8 cellular contexts compared by ENCODE assay signal in the genomic region with DNA sequence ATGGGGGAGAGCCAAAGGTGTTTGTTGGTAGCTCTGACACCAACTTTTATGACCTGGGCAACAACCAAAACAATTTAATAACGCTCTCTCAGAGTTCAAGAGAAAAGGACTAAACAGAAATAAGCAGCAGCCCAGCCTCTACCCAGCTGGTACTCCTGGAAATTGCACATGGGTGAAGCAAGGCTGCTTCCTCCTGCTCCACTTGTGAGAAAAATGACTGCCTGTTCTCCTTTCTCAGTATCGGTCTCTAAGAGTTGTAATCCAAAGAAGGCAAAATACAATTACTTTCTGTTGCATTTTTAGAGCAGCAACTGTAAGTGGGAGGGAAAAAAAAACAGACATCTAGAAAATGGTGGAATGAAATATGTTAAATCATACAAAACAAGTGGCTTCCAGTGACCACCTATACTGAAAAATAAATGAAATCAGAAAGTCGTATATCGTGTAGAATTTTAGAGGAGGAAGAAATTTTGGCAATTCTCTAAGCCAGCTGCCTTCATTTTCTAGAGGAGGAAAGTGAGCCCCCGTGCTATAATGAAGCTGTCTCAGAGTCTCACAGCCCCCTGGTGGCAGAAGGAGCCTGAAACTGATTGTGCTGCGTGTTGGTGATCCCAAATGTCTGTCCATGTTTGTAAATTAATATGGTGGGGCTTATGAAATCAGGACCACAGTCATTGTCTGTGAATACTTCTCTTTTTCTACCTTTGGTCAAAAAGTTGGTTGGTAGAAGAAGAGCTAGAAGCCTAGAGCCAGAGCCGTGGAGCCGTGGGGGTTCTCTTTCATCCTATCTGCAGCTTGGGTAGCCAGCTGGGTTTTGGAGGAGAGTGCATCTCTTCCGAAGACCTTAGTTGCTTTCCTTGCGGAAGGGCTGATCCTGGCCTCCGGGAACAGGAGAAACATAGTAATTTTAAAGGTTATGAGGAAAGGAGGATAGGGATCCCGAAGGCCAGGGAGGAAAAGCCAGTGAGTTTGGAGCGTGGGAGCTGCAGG.
DNase-seq lines count a peak whose midpoint lies in the region; ATAC-seq and TF ChIP-seq lines count a peak whose summit lies in the region.

No MANE protein-coding gene starts in this region.

- ATAC-seq in GM18505 (IDR thresholded peaks at IDR 0.05; ENCODE audit: unreplicated experiment) = peak; percentile 51
- ATAC-seq in HG03108 (IDR thresholded peaks at IDR 0.05; ENCODE audit: unreplicated experiment) = peak; percentile 55
- peak; percentile 57 for ATAC-seq in naive thymus-derived CD4-positive, alpha-beta T cell

- no peak overlapping the region for H2AFZ ChIP-seq in PC-9

- H3K9me3 Mint-ChIP-seq in naive thymus-derived CD4-positive, alpha-beta T cell = peaks cover 0 to 6% (median 0%) of the 10 kb centered on the region in 11 donors

- H4K20me1 ChIP-seq in PC-9 (ENCODE audit: insufficient read depth) = no peaks in the 10 kb centered on the region

- no peaks in the 10 kb centered on the region for H3K9me2 ChIP-seq in PC-9 (ENCODE audit: insufficient read depth)

- no TSS peak for BruUV-seq in PC-9 (replicated peaks; lab: Mats Ljungman, UMichigan)

- H3F3A ChIP-seq in PC-9 (ENCODE audit: insufficient read depth, low read depth) = no peaks in the 10 kb centered on the region

- no peak overlapping the region for H3K27ac ChIP-seq in PC-9
- H3K27ac ChIP-seq in naive thymus-derived CD4-positive, alpha-beta T cell (ENCODE audit: low read depth, low read length) = no peak overlapping the region

- no peak overlapping the region for H3K4me3 ChIP-seq in PC-9
- H3K4me3 ChIP-seq in naive thymus-derived CD4-positive, alpha-beta T cell (ENCODE audit: low read length) = no peak overlapping the region

- CTCF ChIA-PET in PC-9 (lab: Charles Lee) = no interaction called here
- CTCF ChIA-PET in naive thymus-derived CD4-positive, alpha-beta T cell (lab: Charles Lee) = interaction anchor here (0.6 to 0.8 kb wide), 2 partner anchors 28 to 190 kb away, joined by 3 to 4 read pairs; no protein-coding TSS in a partner anchor

- peaks cover 36% of the 10 kb centered on the region for H3K27me3 ChIP-seq in PC-9 (ENCODE audit: insufficient read depth, low read depth)
- no peaks in the 10 kb centered on the region for H3K27me3 ChIP-seq in naive thymus-derived CD4-positive, alpha-beta T cell (ENCODE audit: control insufficient read depth in 2 of 2, insufficient read depth in 2 of 2, low read length in 2 of 2)

- no peak overlapping the region for H3K4me2 ChIP-seq in PC-9

- peaks cover 0 to 14% (median 5%) of the 10 kb centered on the region in 7 donors for H3K4me1 Mint-ChIP-seq in naive thymus-derived CD4-positive, alpha-beta T cell

- no peak for TF ChIP-seq POLR2A in GM18505 (IDR thresholded peaks at IDR 0.05; ENCODE audit: borderline replicate concordance, extremely low read depth, insufficient read depth, insufficient read length)

- DNase-seq in Ammon's horn (ENCODE audit: low spot score) (peak; percentile 72), PC-9 (peak in 1 of 2 experiments; percentile 6), ecto neural progenitor cell (ENCODE audit: low spot score) (peak; percentile 63), occipital lobe (lab: John Stamatoyannopoulos, UW) (no peak), 8988T (no peak)
- peak in 1 of 9 donors; percentile 15 for DNase-seq in naive thymus-derived CD4-positive, alpha-beta T cell

- peak overlapping the region in 1 of 9 donors; percentile 23 for H3K27ac Mint-ChIP-seq in naive thymus-derived CD4-positive, alpha-beta T cell

- no peaks in the 10 kb centered on the region for H3K79me2 ChIP-seq in PC-9 (ENCODE audit: low read depth)

- peak; percentile 54; the same call in 1 of the 2 replicates for TF ChIP-seq CTCF in PC-9 (conservative IDR thresholded peaks at IDR 0.05)

- peak overlapping the region in 3 of 10 donors; percentile 15 to 43 (median 17) for H3K4me3 Mint-ChIP-seq in naive thymus-derived CD4-positive, alpha-beta T cell

- H3K36me3 Mint-ChIP-seq in naive thymus-derived CD4-positive, alpha-beta T cell = no peaks in the 10 kb centered on the region

- intact Hi-C loops in PC-9 (cut with micrococcal nuclease; ENCODE audit: unreplicated experiment) = loop anchor here (10.0 kb wide), 1 partner anchor 260 kb away; no protein-coding TSS in a partner anchor
- intact Hi-C loops in naive thymus-derived CD4-positive, alpha-beta T cell (cut with micrococcal nuclease) = loop anchor here (1.0 to 5.0 kb wide), 2 partner anchors 47 to 261 kb away; no protein-coding TSS in a partner anchor

- POLR2A ChIA-PET in PC-9 (lab: Charles Lee; ENCODE audit: unreplicated experiment) = no interaction called here
- POLR2A ChIA-PET in naive thymus-derived CD4-positive, alpha-beta T cell (lab: Charles Lee) = no interaction called here

- no peaks in the 10 kb centered on the region for H3K36me3 ChIP-seq in PC-9 (ENCODE audit: low read depth)
- no peaks in the 10 kb centered on the region for H3K36me3 ChIP-seq in naive thymus-derived CD4-positive, alpha-beta T cell (ENCODE audit: control insufficient read depth in 2 of 3, insufficient read depth in 3 of 3, low read length in 3 of 3)

- H3K4me1 ChIP-seq in PC-9 (replicated peaks; ENCODE audit: insufficient read depth) = no peaks in the 10 kb centered on the region
- H3K4me1 ChIP-seq in naive thymus-derived CD4-positive, alpha-beta T cell (ENCODE audit: control insufficient read depth in 2 of 2, insufficient read depth in 2 of 2, low read length in 2 of 2) = no peaks in the 10 kb centered on the region

- no peaks in the 10 kb centered on the region for H3K9me3 ChIP-seq in PC-9 (ENCODE audit: insufficient read depth, low read depth)
- H3K9me3 ChIP-seq in naive thymus-derived CD4-positive, alpha-beta T cell (ENCODE audit: control insufficient read depth in 2 of 3, low read length in 3 of 3) = no peaks in the 10 kb centered on the region

- H3K27me3 Mint-ChIP-seq in naive thymus-derived CD4-positive, alpha-beta T cell = peaks cover 0 to 7% (median 0%) of the 10 kb centered on the region in 5 donors

Comparison
In these comparisons a context has a peak if more than half of its experiments do, and no peak if none do; other contexts are left out.
1. DNase-seq: peak in Ammon's horn (single experiment) and ecto neural progenitor cell (single experiment); none in occipital lobe (single experiment) and 8988T (single experiment).
2. Peak in every context shown above with its lines, with median percentiles within 50 percentile points of each other: ATAC-seq.